26 cellular contexts compared by ENCODE assay signal in genomic region chr7:25240340-25240739, GRCh38. TPM values are rescaled to one million over a fixed set of nuclear protein-coding genes. Genes with fewer than 3 reads are reported as not detected.
DNase-seq lines count a peak whose midpoint lies in the region; ATAC-seq and TF ChIP-seq lines count a peak whose summit lies in the region.
"Had no signal": no experiment of that assay in that cellular context is flagged by ENCODE, and none has a peak within 500 bp of the region (broad histone marks: within the 10 kb centered on the region; RNA-seq: fewer than 3 reads in every experiment).

No MANE protein-coding gene starts in this region.

- H3K9me3 Mint-ChIP-seq in activated naive CD4-positive, alpha-beta T cell treated with anti-CD3 and anti-CD28 coated beads, Interleukin-2, amount 50 U/mL, for 72 hours = no peaks in the 10 kb centered on the region
- H3K9me3 Mint-ChIP-seq: activated naive CD4-positive, alpha-beta T cell treated with anti-CD3 and anti-CD28 coated beads, Interleukin-2, amount 10 ng/mL, durations not matched to agents 7 days and 5 days; CD14-positive monocyte; H9; naive thymus-derived CD8-positive, alpha-beta T cell had no signal

- peak; percentile 50 for DNase-seq in EH (ENCODE audit: low read depth)
- peak; percentile 56 for DNase-seq in adipocyte (ENCODE audit: low read depth)
- peak; percentile 50 for DNase-seq in left cardiac atrium
- peak; percentile 33 to 58 for DNase-seq in psoas muscle
- no peak for DNase-seq in NCI-H1092 (lab: John Stamatoyannopoulos, UW)
- no peak for DNase-seq in activated naive CD4-positive, alpha-beta T cell treated with anti-CD3 and anti-CD28 coated beads, Interleukin-2, amount 50 U/mL, for 72 hours (ENCODE audit: low spot score in 2 of 2)
- DNase-seq in activated CD4-positive, alpha-beta T cell treated with anti-CD3 and anti-CD28 coated beads, Interleukin-2, amount 50 U/mL, for 48 hours = no peak
- DNase-seq: ACHN; activated CD4-positive, alpha-beta T cell treated with anti-CD3 and anti-CD28 coated beads for 36 hours; activated naive CD4-positive, alpha-beta T cell treated with anti-CD3 and anti-CD28 coated beads, Interleukin-2, amount 10 ng/mL, durations not matched to agents 7 days and 5 days; central memory CD4-positive, alpha-beta T cell; H9; mesenchymal stem cell; naive thymus-derived CD8-positive, alpha-beta T cell; NCI-H187 treated with DMSO at 0.1 percent for 48 hours; NCI-H69; ovary had no signal

- H3K27me3 ChIP-seq in adipocyte (replicated peaks; ENCODE audit: control insufficient read depth, insufficient read depth, low read length) = no peaks in the 10 kb centered on the region
- H3K27me3 ChIP-seq in psoas muscle (ENCODE audit: insufficient read depth in 3 of 3, low read length in 2 of 3) = no peaks in the 10 kb centered on the region
- H3K27me3 ChIP-seq: ascending aorta, ovary, uterus had no signal

- H3K36me3 ChIP-seq in adipocyte (ENCODE audit: control insufficient read depth, insufficient read depth, low read length, severe bottlenecking) (no peaks in the 10 kb centered on the region), psoas muscle (ENCODE audit: insufficient read depth in 1 of 2, low read depth in 1 of 2) (no peaks in the 10 kb centered on the region)
- H3K36me3 ChIP-seq: ascending aorta, ovary, uterus had no signal

- peak overlapping the region; percentile 39 for H3K9ac ChIP-seq in adipocyte (ENCODE audit: low read length)
- H3K9ac ChIP-seq: KMS-11 had no signal

- no peak for TF ChIP-seq CTCF in psoas muscle (IDR thresholded peaks at IDR 0.05)

- no peak overlapping the region for H3K27ac Mint-ChIP-seq in activated naive CD4-positive, alpha-beta T cell treated with anti-CD3 and anti-CD28 coated beads, Interleukin-2, amount 50 U/mL, for 72 hours
- H3K27ac Mint-ChIP-seq: activated CD4-positive, alpha-beta T cell treated with anti-CD3 and anti-CD28 coated beads for 36 hours; activated naive CD4-positive, alpha-beta T cell treated with anti-CD3 and anti-CD28 coated beads, Interleukin-2, amount 10 ng/mL, durations not matched to agents 7 days and 5 days; CD14-positive monocyte; H9; naive thymus-derived CD8-positive, alpha-beta T cell had no signal

- H3K4me3 ChIP-seq in adipocyte (ENCODE audit: low read length) = peak overlapping the region; percentile 64
- H3K4me3 ChIP-seq in psoas muscle = no peak overlapping the region
- H3K4me3 ChIP-seq: ovary, uterus had no signal

- intact Hi-C loops in left cardiac atrium (cut with DNase I) (no loop called here), psoas muscle (cut with DNase I) (no loop called here)

- H3K9me3 ChIP-seq in adipocyte (ENCODE audit: control insufficient read depth, low read length) (no peaks in the 10 kb centered on the region), psoas muscle (no peaks in the 10 kb centered on the region)
- H3K9me3 ChIP-seq: ascending aorta, ovary, uterus had no signal

- WGBS in psoas muscle, 3 donors = 11 to 32% (median 15%) methylated on average over 10 of the region's 10 CpGs

- H3K36me3 Mint-ChIP-seq in activated naive CD4-positive, alpha-beta T cell treated with anti-CD3 and anti-CD28 coated beads, Interleukin-2, amount 50 U/mL, for 72 hours = no peaks in the 10 kb centered on the region
- H3K36me3 Mint-ChIP-seq: activated naive CD4-positive, alpha-beta T cell treated with anti-CD3 and anti-CD28 coated beads, Interleukin-2, amount 10 ng/mL, durations not matched to agents 7 days and 5 days; CD14-positive monocyte; naive thymus-derived CD8-positive, alpha-beta T cell had no signal

- ATAC-seq in left cardiac atrium = peak; percentile 35 to 92
- ATAC-seq in psoas muscle = peak in 3 of 4 donors; percentile 50 to 59 (median 56)
- no peak for ATAC-seq in activated naive CD4-positive, alpha-beta T cell treated with anti-CD3 and anti-CD28 coated beads, Interleukin-2, amount 50 U/mL, for 72 hours
- ATAC-seq in GM19324 (IDR thresholded peaks at IDR 0.05; ENCODE audit: low FRiP score, unreplicated experiment) = no peak
- ATAC-seq: activated CD4-positive, alpha-beta T cell treated with anti-CD3 and anti-CD28 coated beads for 36 hours; naive thymus-derived CD8-positive, alpha-beta T cell had no signal

- H3K4me1 ChIP-seq in adipocyte (ENCODE audit: control insufficient read depth, insufficient read depth, low read length) = peaks cover 28% of the 10 kb centered on the region
- H3K4me1 ChIP-seq in psoas muscle = peaks cover 9% of the 10 kb centered on the region

- H3K27ac ChIP-seq in psoas muscle = no peak overlapping the region
- H3K27ac ChIP-seq: ascending aorta, KMS-11, ovary, uterus had no signal

RNA-seq across cellular contexts. Expression of gene NPVF, which starts 12.1 kb away (rescaled TPM):
- total RNA-seq in left cardiac atrium (not detected), psoas muscle (not detected)
- not detected for polyA plus RNA-seq in psoas muscle
- not detected for total RNA-seq in activated naive CD4-positive, alpha-beta T cell treated with anti-CD3 and anti-CD28 coated beads, Interleukin-2, amount 50 U/mL, for 72 hours
- total RNA-seq: activated CD4-positive, alpha-beta T cell treated with anti-CD3 and anti-CD28 coated beads for 36 hours; ascending aorta; epithelial cell of proximal tubule; frontal cortex; H9; naive thymus-derived CD8-positive, alpha-beta T cell; ovary; subcutaneous adipose tissue; uterus had no signal
- polyA plus RNA-seq: CD14-positive monocyte; keratinocyte; naive thymus-derived CD8-positive, alpha-beta T cell; ovary had no signal

Comparison
In these comparisons a context has a peak if more than half of its experiments do, and no peak if none do; other contexts are left out.
1. DNase-seq: peak in EH (single experiment), adipocyte (single experiment), left cardiac atrium (single experiment) and psoas muscle (2 of 2); none in NCI-H1092 (single experiment), activated naive CD4-positive, alpha-beta T cell treated with anti-CD3 and anti-CD28 coated beads, Interleukin-2, amount 50 U/mL, for 72 hours (0 of 2) and activated CD4-positive, alpha-beta T cell treated with anti-CD3 and anti-CD28 coated beads, Interleukin-2, amount 50 U/mL, for 48 hours (0 of 2).
2. ATAC-seq: peak in left cardiac atrium (2 of 2) and psoas muscle (3 of 4); none in activated naive CD4-positive, alpha-beta T cell treated with anti-CD3 and anti-CD28 coated beads, Interleukin-2, amount 50 U/mL, for 72 hours (0 of 2) and GM19324 (single experiment).